29 cellular contexts compared by ENCODE assay signal in the genomic region with DNA sequence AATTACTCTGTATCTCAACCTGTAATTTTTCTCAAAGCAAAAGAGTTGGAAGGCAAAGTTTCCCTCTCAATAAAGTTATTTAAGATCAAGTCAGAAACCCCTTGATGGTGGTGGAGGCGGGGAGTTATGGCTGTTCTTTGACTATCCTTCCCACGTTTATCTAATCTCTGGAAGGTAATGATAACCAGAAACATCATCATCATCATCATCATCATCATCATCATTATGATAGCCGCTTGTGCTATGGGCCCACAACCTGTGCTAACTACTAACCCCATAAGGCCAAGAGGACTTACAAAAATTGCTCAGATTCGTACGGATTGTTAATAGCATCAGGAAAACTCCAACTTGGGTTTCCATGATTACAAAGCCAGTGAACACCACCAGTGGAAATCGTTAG.
"Had no signal": no experiment of that assay in that cellular context is flagged by ENCODE, and none has a peak within 500 bp of the region (broad histone marks: within the 10 kb centered on the region; RNA-seq: fewer than 3 reads in every experiment).

No MANE protein-coding gene starts in this region.

- ATAC-seq: activated CD8-positive, alpha-beta T cell treated with anti-CD3 and anti-CD28 coated beads for 36 hours; activated naive CD8-positive, alpha-beta T cell treated with anti-CD3 and anti-CD28 coated beads, Interleukin-2, amount 50 U/mL, for 24 hours; activated T-cell treated with anti-CD3 and anti-CD28 coated beads, Interleukin-2, amount 50 U/mL, for 4 hours; activated T-cell treated with anti-CD3 and anti-CD28 coated beads, Interleukin-2, amount 50 U/mL, for 72 hours; activated T-helper 17 cell treated with anti-CD3 and anti-CD28 coated beads, Interleukin-2, amount 50 U/mL, for 72 hours; body of pancreas had no signal

- DNase-seq: activated B cell treated with CpG ODN at 0.5 μM for 24 hours; activated CD4-positive, alpha-beta memory T cell treated with anti-CD3 and anti-CD28 coated beads for 36 hours; activated CD4-positive, alpha-beta T cell treated with anti-CD3 and anti-CD28 coated beads for 4 hours; activated CD4-positive, alpha-beta T cell treated with anti-CD3 and anti-CD28 coated beads, Interleukin-2, amount 10 ng/mL, durations not matched to agents 24 days and 14 days; activated CD4-positive, alpha-beta T cell treated with anti-CD3 and anti-CD28 coated beads, Interleukin-2, amount 50 U/mL, for 1 hour; activated CD4-positive, alpha-beta T cell treated with anti-CD3 and anti-CD28 coated beads, Interleukin-2, amount 50 U/mL, for 4 hours; activated CD4-positive, CD25-positive, alpha-beta regulatory T cell treated with anti-CD3 and anti-CD28 coated beads, Interleukin-2, amount 50 U/mL, for 72 hours; activated CD8-positive, alpha-beta memory T cell treated with anti-CD3 and anti-CD28 coated beads, Interleukin-2, amount 50 U/mL, for 4 hours; activated CD8-positive, alpha-beta T cell treated with anti-CD3 and anti-CD28 coated beads for 36 hours; activated gamma-delta T cell; activated naive CD4-positive, alpha-beta T cell treated with anti-CD3 and anti-CD28 coated beads, Interleukin-2, amount 10 ng/mL, durations not matched to agents 7 days and 5 days; activated naive CD4-positive, alpha-beta T cell treated with Interleukin-2 at 50 U/mL for 16 hours; activated naive CD8-positive, alpha-beta T cell treated with anti-CD3 and anti-CD28 coated beads, Interleukin-2, amount 10 ng/mL, durations not matched to agents 7 days and 5 days; activated naive CD8-positive, alpha-beta T cell treated with anti-CD3 and anti-CD28 coated beads, Interleukin-2, amount 50 U/mL, for 24 hours; activated T-cell treated with anti-CD3 and anti-CD28 coated beads for 4 hours; activated T-cell treated with anti-CD3 and anti-CD28 coated beads, Interleukin-2, amount 50 U/mL, for 1 hour; activated T-cell treated with anti-CD3 and anti-CD28 coated beads, Interleukin-2, amount 50 U/mL, for 4 hours; activated T-cell treated with anti-CD3 and anti-CD28 coated beads, Interleukin-2, amount 50 U/mL, for 72 hours; amygdala; anterior cingulate cortex; body of pancreas; brain microvascular endothelial cell; central memory CD4-positive, alpha-beta T cell; T-helper 1 cell; T-helper 2 cell; T-helper 9 cell had no signal

- H3K36me3 ChIP-seq: ascending aorta, brain microvascular endothelial cell, breast epithelium had no signal

- H3K9me3 ChIP-seq: ascending aorta, breast epithelium had no signal

- H3K4me1 ChIP-seq: ascending aorta, body of pancreas, breast epithelium had no signal

- H3K4me3 ChIP-seq: ascending aorta, body of pancreas, breast epithelium had no signal

- H3K27me3 ChIP-seq: ascending aorta, body of pancreas, brain microvascular endothelial cell, breast epithelium had no signal

- H3K27ac ChIP-seq: ascending aorta, body of pancreas, brain microvascular endothelial cell, breast epithelium had no signal
